Comparison of ENCODE assay signal across 16 cellular contexts in the genomic region with DNA sequence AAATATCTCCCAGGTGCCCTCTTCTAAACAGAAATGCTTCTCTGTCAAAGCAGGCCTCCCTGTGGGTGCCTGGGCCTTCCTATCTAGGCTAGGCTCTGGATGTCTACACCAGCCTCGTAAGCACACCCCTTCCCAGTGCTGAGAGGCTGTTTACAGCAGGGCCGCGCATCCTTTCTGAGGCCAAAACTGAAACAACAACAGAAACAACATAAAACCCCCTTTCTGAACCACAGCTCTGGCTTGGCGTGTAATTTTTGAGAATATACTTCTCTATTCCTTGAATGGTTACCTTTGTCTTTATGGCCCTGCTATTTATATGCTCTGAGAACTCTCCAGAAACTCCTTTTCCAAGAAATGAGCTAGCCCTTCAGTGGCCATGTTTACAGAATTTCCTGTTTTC.
A peak's percentile ranks its signal among the peaks of the same experiment; 100 is the strongest.
DNase-seq lines count a peak whose midpoint lies in the region; ATAC-seq and TF ChIP-seq lines count a peak whose summit lies in the region.
"Had no signal": no experiment of that assay in that cellular context is flagged by ENCODE, and none has a peak within 500 bp of the region (broad histone marks: within the 10 kb centered on the region; RNA-seq: fewer than 3 reads in every experiment).

No MANE protein-coding gene starts in this region.

- H3K27me3 ChIP-seq in transverse colon (no peaks in the 10 kb centered on the region), left ventricle myocardium inferior (ENCODE audit: low read depth) (no peaks in the 10 kb centered on the region)
- H3K27me3 ChIP-seq: vagina had no signal

- H3K27me3 Mint-ChIP-seq in activated T-cell treated with anti-CD3 and anti-CD28 coated beads, Interleukin-2, amount 50 U/mL, for 24 hours, result no peaks in the 10 kb centered on the region

- no peaks in the 10 kb centered on the region for H3K4me1 ChIP-seq in transverse colon
- H3K4me1 ChIP-seq in left ventricle myocardium inferior, result peaks cover 10% of the 10 kb centered on the region
- H3K4me1 ChIP-seq: vagina had no signal

- no peak for TF ChIP-seq EP300 in transverse colon (IDR thresholded peaks at IDR 0.05; ENCODE audit: low read depth)

- WGBS in transverse colon (ENCODE audit: low coverage in 1 of 2), 2 donors, result 89 to 100% methylated on average over 1 to 4 of the region's 4 CpGs

- H3K9me3 ChIP-seq in transverse colon, result no peaks in the 10 kb centered on the region
- H3K9me3 ChIP-seq in left ventricle myocardium inferior (replicated peaks), result no peaks in the 10 kb centered on the region
- H3K9me3 ChIP-seq: vagina had no signal

- H3K9me3 Mint-ChIP-seq in activated T-cell treated with anti-CD3 and anti-CD28 coated beads, Interleukin-2, amount 50 U/mL, for 24 hours, result no peaks in the 10 kb centered on the region
- H3K9me3 Mint-ChIP-seq: activated naive CD4-positive, alpha-beta T cell treated with anti-CD3 and anti-CD28 coated beads for 36 hours had no signal

- H3K36me3 ChIP-seq in transverse colon (no peaks in the 10 kb centered on the region), left ventricle myocardium inferior (no peaks in the 10 kb centered on the region)
- H3K36me3 ChIP-seq: vagina, WERI-Rb-1 had no signal

- no peaks in the 10 kb centered on the region for H3K36me3 Mint-ChIP-seq in activated T-cell treated with anti-CD3 and anti-CD28 coated beads, Interleukin-2, amount 50 U/mL, for 24 hours (ENCODE audit: low read depth)

- intact Hi-C loops in transverse colon (cut with DNase I; ENCODE audit: low total_unique reads), result no loop called here
- intact Hi-C loops in left ventricle myocardium inferior (cut with micrococcal nuclease), result no loop called here

- H3K4me1 Mint-ChIP-seq in activated T-cell treated with anti-CD3 and anti-CD28 coated beads, Interleukin-2, amount 50 U/mL, for 24 hours (ENCODE audit: low read depth), result no peaks in the 10 kb centered on the region

- TF ChIP-seq POLR2A in transverse colon (IDR thresholded peaks at IDR 0.05), result no peak

- H3K27ac Mint-ChIP-seq in activated T-cell treated with anti-CD3 and anti-CD28 coated beads, Interleukin-2, amount 50 U/mL, for 24 hours, result no peak overlapping the region
- H3K27ac Mint-ChIP-seq: activated naive CD4-positive, alpha-beta T cell treated with anti-CD3 and anti-CD28 coated beads for 36 hours; progenitor cell of endocrine pancreas had no signal

- peak; percentile 35 for DNase-seq in GM10266 (ENCODE audit: extremely low spot score)
- no peak for DNase-seq in islet precursor cell
- no peak for DNase-seq in transverse colon
- DNase-seq in left ventricle myocardium inferior, result no peak
- no peak for DNase-seq in activated T-cell treated with anti-CD3 and anti-CD28 coated beads, Interleukin-2, amount 50 U/mL, for 24 hours
- DNase-seq: activated naive CD4-positive, alpha-beta T cell treated with anti-CD3 and anti-CD28 coated beads for 36 hours; effector CD4-positive, alpha-beta T cell; mesenchymal stem cell; NCI-H1048; PC-3; WERI-Rb-1 had no signal

- H3K4me3 ChIP-seq in transverse colon (no peak overlapping the region), left ventricle myocardium inferior (no peak overlapping the region)
- H3K4me3 ChIP-seq: vagina had no signal

- H3K27ac ChIP-seq in transverse colon (no peak overlapping the region), left ventricle myocardium inferior (replicated peaks) (no peak overlapping the region)
- H3K27ac ChIP-seq: vagina, WERI-Rb-1 had no signal

- no peak for TF ChIP-seq CTCF in GM10266 (IDR thresholded peaks at IDR 0.05; ENCODE audit: control insufficient read depth, insufficient read depth, low read depth, missing control alignments)
- no peak for TF ChIP-seq CTCF in transverse colon (IDR thresholded peaks at IDR 0.05)
- TF ChIP-seq CTCF in left ventricle myocardium inferior (IDR thresholded peaks at IDR 0.05; ENCODE audit: borderline replicate concordance), result no peak

- ATAC-seq in GM19043 (IDR thresholded peaks at IDR 0.05; ENCODE audit: low read depth, unreplicated experiment) (peak; percentile 90), HG02623 (IDR thresholded peaks at IDR 0.05; ENCODE audit: unreplicated experiment) (peak; percentile 96), HG03460 (IDR thresholded peaks at IDR 0.05; ENCODE audit: unreplicated experiment) (peak; percentile 84)
- ATAC-seq: PC-3 had no signal

- in situ Hi-C loops in transverse colon (cut with MboI; ENCODE audit: low pct_ligation_motif_present in 1 of 4, low pct_unique_long_range_greater_than_20kb in 1 of 4, low sequenced_read_pairs in 3 of 4), result no loop called here

- H3K4me3 Mint-ChIP-seq in activated T-cell treated with anti-CD3 and anti-CD28 coated beads, Interleukin-2, amount 50 U/mL, for 24 hours, result no peak overlapping the region
- H3K4me3 Mint-ChIP-seq: activated naive CD4-positive, alpha-beta T cell treated with anti-CD3 and anti-CD28 coated beads for 36 hours had no signal
